ENCODE assay signal across 8 cellular contexts in the genomic region with DNA sequence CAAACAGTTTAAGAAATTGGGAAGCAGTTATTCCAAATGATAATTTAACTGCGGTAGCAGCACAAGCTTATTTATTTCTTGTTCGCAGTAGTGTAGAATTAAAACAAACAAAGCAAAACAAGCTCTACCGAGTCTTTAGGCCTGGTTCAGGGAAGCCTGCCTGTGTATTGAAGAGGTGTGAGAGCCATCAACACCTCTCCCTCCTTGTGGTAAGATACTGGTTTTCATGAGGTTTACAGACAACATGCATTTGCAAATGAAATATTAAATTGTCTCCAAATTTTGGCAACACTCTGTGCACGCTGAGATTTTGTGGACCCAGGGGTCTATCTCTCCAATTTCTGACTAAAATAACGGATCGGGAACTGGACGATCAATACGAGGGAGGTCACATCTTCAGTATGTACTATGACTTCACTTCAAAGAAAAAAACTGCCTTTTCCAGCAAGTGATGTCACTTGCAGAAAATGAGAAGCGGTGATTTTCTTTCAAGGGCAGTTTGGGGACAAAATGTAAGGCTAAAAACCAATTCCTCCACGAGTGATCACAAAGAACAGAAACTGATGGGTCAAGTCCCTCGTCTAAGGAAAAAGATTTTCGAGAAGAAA. TPM values are rescaled to one million over a fixed set of nuclear protein-coding genes. Genes with fewer than 3 reads are reported as not detected.
A peak's percentile ranks its signal among the peaks of the same experiment; 100 is the strongest.
DNase-seq lines count a peak whose midpoint lies in the region; ATAC-seq and TF ChIP-seq lines count a peak whose summit lies in the region.

No MANE protein-coding gene starts in this region.

- H3K27me3 ChIP-seq in HUES6 (ENCODE audit: control insufficient read depth, insufficient read depth, low read length): no peaks in the 10 kb centered on the region
- H3K27me3 ChIP-seq in body of pancreas: no peaks in the 10 kb centered on the region
- no peaks in the 10 kb centered on the region for H3K27me3 ChIP-seq in mesenchymal stem cell (ENCODE audit: control insufficient read depth in 1 of 2, insufficient read depth in 1 of 2, low read length in 2 of 2)

- intact Hi-C loops in body of pancreas (cut with DNase I): no loop called here

- H3K23ac ChIP-seq in mesenchymal stem cell (ENCODE audit: low read length in 2 of 2): no peak overlapping the region

- no peak overlapping the region for H2BK120ac ChIP-seq in mesenchymal stem cell (ENCODE audit: low read depth, low read length)

- no peak overlapping the region for H4K8ac ChIP-seq in mesenchymal stem cell (ENCODE audit: low read length)

- no peak for TF ChIP-seq CTCF in AG10803 (conservative IDR thresholded peaks at IDR 0.05; ENCODE audit: low read length)
- no peak for TF ChIP-seq CTCF in body of pancreas (IDR thresholded peaks at IDR 0.05)

- H3K4me1 ChIP-seq in HUES6 (ENCODE audit: control insufficient read depth, insufficient read depth, low read length): peaks cover 19% of the 10 kb centered on the region
- H3K4me1 ChIP-seq in body of pancreas: peaks cover 22% of the 10 kb centered on the region
- peaks cover 2% of the 10 kb centered on the region for H3K4me1 ChIP-seq in mesenchymal stem cell (ENCODE audit: control insufficient read depth, insufficient read depth, low read depth, low read length)

- peaks cover 6% of the 10 kb centered on the region for H3K79me1 ChIP-seq in mesenchymal stem cell (replicated peaks; ENCODE audit: low read length, poor library complexity, severe bottlenecking)

- no peak for ATAC-seq in body of pancreas
- no peak for ATAC-seq in HG02885 (IDR thresholded peaks at IDR 0.05; ENCODE audit: poor library complexity, unreplicated experiment)
- no peak for ATAC-seq in GM21423 (IDR thresholded peaks at IDR 0.05; ENCODE audit: unreplicated experiment)

- H3K18ac ChIP-seq in mesenchymal stem cell (ENCODE audit: low read depth in 1 of 2, low read length in 2 of 2): peak overlapping the region in 1 of 2 experiments; percentile 96

- H3K27ac ChIP-seq in HUES6 (ENCODE audit: low read depth, low read length) (peak overlapping the region; percentile 82), body of pancreas (peak overlapping the region in 3 of 4 donors; percentile 92 to 96 (median 95)), mesenchymal stem cell (ENCODE audit: low read length, poor library complexity, severe bottlenecking) (peak overlapping the region; percentile 95)

- H3K36me3 ChIP-seq in HUES6 (ENCODE audit: control insufficient read depth, insufficient read depth, low read length) (no peaks in the 10 kb centered on the region), body of pancreas (replicated peaks in 1 of 2; ENCODE audit: insufficient read depth in 1 of 2, low read depth in 2 of 2) (no peaks in the 10 kb centered on the region), mesenchymal stem cell (ENCODE audit: control insufficient read depth in 1 of 2, insufficient read depth in 2 of 2, low read depth in 1 of 2, low read length in 2 of 2) (no peaks in the 10 kb centered on the region)

- H3K4me3 ChIP-seq in AG10803 (ENCODE audit: low read length) (peak overlapping the region; percentile 97), HUES6 (ENCODE audit: low read depth, low read length) (peak overlapping the region; percentile 74), body of pancreas (peak overlapping the region; percentile 84 to 94), mesenchymal stem cell (ENCODE audit: insufficient read depth in 1 of 2, low read depth in 1 of 2, low read length in 2 of 2) (peak overlapping the region; percentile 95 to 97)

- no peak for DNase-seq in AG10803 (ENCODE audit: low read depth)
- DNase-seq in body of pancreas: no peak
- DNase-seq in mesenchymal stem cell: peak; percentile 75
- DNase-seq in activated CD4-positive, CD25-positive, alpha-beta regulatory T cell treated with anti-CD3 and anti-CD28 coated beads, Interleukin-2, amount 50 U/mL, for 72 hours: no peak
- no peak for DNase-seq in activated CD8-positive, alpha-beta memory T cell treated with anti-CD3 and anti-CD28 coated beads for 24 hours

- H3K9ac ChIP-seq in HUES6 (ENCODE audit: low read length) (peak overlapping the region; percentile 92), mesenchymal stem cell (ENCODE audit: low read length) (peak overlapping the region; percentile 99)

- H2AK5ac ChIP-seq in mesenchymal stem cell (ENCODE audit: low read length, severe bottlenecking): no peak overlapping the region

- H3K4me2 ChIP-seq in mesenchymal stem cell (ENCODE audit: low read length, poor library complexity, severe bottlenecking): peak overlapping the region; percentile 83

- H3K14ac ChIP-seq in mesenchymal stem cell (ENCODE audit: low read length in 2 of 2): peak overlapping the region in 1 of 2 experiments; percentile 64

- H3K9me3 ChIP-seq in HUES6 (ENCODE audit: control insufficient read depth, insufficient read depth, low read depth, low read length) (no peaks in the 10 kb centered on the region), body of pancreas (no peaks in the 10 kb centered on the region), mesenchymal stem cell (ENCODE audit: control insufficient read depth, low read length) (no peaks in the 10 kb centered on the region)

- no peak overlapping the region for H4K91ac ChIP-seq in mesenchymal stem cell (ENCODE audit: low read length)

- 2% methylated on average over 12 of the region's 12 CpGs for WGBS in body of pancreas, 2 donors
- 0% methylated on average over 8 of the region's 12 CpGs for WGBS in mesenchymal stem cell

- H2BK5ac ChIP-seq in mesenchymal stem cell (ENCODE audit: low read depth, low read length, poor library complexity, severe bottlenecking): no peak overlapping the region

- peak overlapping the region; percentile 87 for H2AFZ ChIP-seq in mesenchymal stem cell (ENCODE audit: low read depth, low read length)

- no peak for TF ChIP-seq POLR2A in body of pancreas (IDR thresholded peaks at IDR 0.05)

- no peak overlapping the region for H2BK15ac ChIP-seq in mesenchymal stem cell (ENCODE audit: low read depth, poor library complexity, severe bottlenecking)

- no peak overlapping the region for H2BK12ac ChIP-seq in mesenchymal stem cell (ENCODE audit: low read length in 2 of 2)

- peak overlapping the region in 1 of 2 experiments; percentile 81 for H3K4ac ChIP-seq in mesenchymal stem cell (ENCODE audit: low read depth in 1 of 2, low read length in 2 of 2)

RNA-seq across cellular contexts. Expression of gene ATR, which starts 0.7 kb away (rescaled TPM):
- 10 to 100 TPM; 18.2 to 18.8 TPM for total RNA-seq in body of pancreas
- polyA plus RNA-seq in mesenchymal stem cell (2013, experiment 1 of 2): 10.0 TPM
- 11.1 TPM for polyA plus RNA-seq in mesenchymal stem cell (2013, experiment 2 of 2)

RNA-seq across cellular contexts. Expression of gene PLS1, which starts 18.4 kb away (rescaled TPM):
- total RNA-seq in body of pancreas: 10 to 100 TPM in 1 of 2 donors, 1 to 10 TPM in 1; 6.3 to 21.8 TPM
- polyA plus RNA-seq in mesenchymal stem cell (2013, experiment 1 of 2): 0.68 TPM
- 0.70 TPM for polyA plus RNA-seq in mesenchymal stem cell (2013, experiment 2 of 2)
